In the genomic region with DNA sequence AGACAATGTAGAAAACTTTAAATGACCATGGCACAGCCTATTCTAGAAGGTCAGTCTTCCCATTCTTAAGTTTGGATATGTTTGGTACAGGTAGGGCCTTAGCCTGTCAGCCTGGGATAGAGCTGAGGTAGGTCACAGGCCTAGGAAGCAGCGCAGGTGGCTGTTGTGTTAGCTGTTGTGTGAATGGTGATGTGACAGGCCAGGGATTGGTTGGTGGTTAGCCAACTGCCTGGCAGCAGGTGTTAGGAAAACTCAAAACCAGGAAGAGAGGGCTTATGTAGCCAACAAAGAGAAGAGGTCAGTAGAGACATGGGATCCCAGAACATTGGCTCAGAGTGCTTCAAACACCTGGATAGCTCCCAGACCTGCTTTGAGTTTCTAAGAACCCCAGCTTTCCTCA, we compare ENCODE assay signal across 1 cellular context.
TF ChIP-seq lines count a peak whose summit lies in the region.

No MANE protein-coding gene starts in this region.

TF ChIP-seq in GM23338, 12 proteins besides CTCF, POLR2A, EP300 and RAD21:
- TF ChIP-seq, protein P1, sequence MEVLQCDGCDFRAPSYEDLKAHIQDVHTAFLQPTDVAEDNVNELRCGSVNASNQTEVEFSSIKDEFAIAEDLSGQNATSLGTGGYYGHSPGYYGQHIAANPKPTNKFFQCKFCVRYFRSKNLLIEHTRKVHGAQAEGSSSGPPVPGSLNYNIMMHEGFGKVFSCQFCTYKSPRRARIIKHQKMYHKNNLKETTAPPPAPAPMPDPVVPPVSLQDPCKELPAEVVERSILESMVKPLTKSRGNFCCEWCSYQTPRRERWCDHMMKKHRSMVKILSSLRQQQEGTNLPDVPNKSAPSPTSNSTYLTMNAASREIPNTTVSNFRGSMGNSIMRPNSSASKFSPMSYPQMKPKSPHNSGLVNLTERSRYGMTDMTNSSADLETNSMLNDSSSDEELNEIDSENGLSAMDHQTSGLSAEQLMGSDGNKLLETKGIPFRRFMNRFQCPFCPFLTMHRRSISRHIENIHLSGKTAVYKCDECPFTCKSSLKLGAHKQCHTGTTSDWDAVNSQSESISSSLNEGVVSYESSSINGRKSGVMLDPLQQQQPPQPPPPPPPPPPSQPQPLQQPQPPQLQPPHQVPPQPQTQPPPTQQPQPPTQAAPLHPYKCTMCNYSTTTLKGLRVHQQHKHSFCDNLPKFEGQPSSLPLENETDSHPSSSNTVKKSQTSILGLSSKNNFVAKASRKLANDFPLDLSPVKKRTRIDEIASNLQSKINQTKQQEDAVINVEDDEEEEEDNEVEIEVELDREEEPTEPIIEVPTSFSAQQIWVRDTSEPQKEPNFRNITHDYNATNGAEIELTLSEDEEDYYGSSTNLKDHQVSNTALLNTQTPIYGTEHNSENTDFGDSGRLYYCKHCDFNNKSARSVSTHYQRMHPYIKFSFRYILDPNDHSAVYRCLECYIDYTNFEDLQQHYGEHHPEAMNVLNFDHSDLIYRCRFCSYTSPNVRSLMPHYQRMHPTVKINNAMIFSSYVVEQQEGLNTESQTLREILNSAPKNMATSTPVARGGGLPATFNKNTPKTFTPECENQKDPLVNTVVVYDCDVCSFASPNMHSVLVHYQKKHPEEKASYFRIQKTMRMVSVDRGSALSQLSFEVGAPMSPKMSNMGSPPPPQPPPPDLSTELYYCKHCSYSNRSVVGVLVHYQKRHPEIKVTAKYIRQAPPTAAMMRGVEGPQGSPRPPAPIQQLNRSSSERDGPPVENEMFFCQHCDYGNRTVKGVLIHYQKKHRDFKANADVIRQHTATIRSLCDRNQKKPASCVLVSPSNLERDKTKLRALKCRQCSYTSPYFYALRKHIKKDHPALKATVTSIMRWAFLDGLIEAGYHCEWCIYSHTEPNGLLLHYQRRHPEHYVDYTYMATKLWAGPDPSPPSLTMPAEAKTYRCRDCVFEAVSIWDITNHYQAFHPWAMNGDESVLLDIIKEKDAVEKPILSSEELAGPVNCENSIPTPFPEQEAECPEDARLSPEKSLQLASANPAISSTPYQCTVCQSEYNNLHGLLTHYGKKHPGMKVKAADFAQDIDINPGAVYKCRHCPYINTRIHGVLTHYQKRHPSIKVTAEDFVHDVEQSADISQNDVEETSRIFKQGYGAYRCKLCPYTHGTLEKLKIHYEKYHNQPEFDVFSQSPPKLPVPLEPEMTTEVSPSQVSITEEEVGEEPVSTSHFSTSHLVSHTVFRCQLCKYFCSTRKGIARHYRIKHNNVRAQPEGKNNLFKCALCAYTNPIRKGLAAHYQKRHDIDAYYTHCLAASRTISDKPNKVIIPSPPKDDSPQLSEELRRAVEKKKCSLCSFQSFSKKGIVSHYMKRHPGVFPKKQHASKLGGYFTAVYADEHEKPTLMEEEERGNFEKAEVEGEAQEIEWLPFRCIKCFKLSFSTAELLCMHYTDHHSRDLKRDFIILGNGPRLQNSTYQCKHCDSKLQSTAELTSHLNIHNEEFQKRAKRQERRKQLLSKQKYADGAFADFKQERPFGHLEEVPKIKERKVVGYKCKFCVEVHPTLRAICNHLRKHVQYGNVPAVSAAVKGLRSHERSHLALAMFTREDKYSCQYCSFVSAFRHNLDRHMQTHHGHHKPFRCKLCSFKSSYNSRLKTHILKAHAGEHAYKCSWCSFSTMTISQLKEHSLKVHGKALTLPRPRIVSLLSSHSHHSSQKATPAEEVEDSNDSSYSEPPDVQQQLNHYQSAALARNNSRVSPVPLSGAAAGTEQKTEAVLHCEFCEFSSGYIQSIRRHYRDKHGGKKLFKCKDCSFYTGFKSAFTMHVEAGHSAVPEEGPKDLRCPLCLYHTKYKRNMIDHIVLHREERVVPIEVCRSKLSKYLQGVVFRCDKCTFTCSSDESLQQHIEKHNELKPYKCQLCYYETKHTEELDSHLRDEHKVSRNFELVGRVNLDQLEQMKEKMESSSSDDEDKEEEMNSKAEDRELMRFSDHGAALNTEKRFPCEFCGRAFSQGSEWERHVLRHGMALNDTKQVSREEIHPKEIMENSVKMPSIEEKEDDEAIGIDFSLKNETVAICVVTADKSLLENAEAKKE (CRISPR knock-in tag; IDR thresholded peaks at IDR 0.05): no peak
- TF ChIP-seq EZH2 (IDR thresholded peaks at IDR 0.05; ENCODE audit: low read depth, unreplicated experiment) (no peak), CREB1 (CRISPR knock-in tag; IDR thresholded peaks at IDR 0.05; ENCODE audit: low read depth) (no peak), NANOG (IDR thresholded peaks at IDR 0.05; ENCODE audit: borderline replicate concordance) (no peak), JUNB (IDR thresholded peaks at IDR 0.05; ENCODE audit: unreplicated experiment) (no peak), ETS1 (IDR thresholded peaks at IDR 0.05) (no peak)
- TF ChIP-seq, protein P2, sequence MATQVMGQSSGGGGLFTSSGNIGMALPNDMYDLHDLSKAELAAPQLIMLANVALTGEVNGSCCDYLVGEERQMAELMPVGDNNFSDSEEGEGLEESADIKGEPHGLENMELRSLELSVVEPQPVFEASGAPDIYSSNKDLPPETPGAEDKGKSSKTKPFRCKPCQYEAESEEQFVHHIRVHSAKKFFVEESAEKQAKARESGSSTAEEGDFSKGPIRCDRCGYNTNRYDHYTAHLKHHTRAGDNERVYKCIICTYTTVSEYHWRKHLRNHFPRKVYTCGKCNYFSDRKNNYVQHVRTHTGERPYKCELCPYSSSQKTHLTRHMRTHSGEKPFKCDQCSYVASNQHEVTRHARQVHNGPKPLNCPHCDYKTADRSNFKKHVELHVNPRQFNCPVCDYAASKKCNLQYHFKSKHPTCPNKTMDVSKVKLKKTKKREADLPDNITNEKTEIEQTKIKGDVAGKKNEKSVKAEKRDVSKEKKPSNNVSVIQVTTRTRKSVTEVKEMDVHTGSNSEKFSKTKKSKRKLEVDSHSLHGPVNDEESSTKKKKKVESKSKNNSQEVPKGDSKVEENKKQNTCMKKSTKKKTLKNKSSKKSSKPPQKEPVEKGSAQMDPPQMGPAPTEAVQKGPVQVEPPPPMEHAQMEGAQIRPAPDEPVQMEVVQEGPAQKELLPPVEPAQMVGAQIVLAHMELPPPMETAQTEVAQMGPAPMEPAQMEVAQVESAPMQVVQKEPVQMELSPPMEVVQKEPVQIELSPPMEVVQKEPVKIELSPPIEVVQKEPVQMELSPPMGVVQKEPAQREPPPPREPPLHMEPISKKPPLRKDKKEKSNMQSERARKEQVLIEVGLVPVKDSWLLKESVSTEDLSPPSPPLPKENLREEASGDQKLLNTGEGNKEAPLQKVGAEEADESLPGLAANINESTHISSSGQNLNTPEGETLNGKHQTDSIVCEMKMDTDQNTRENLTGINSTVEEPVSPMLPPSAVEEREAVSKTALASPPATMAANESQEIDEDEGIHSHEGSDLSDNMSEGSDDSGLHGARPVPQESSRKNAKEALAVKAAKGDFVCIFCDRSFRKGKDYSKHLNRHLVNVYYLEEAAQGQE (IDR thresholded peaks at IDR 0.05; ENCODE audit: unreplicated experiment): no peak
TF ChIP-seq in GM23338: peak in this region for 0.
